1 cellular context compared by ENCODE assay signal in the genomic region with DNA sequence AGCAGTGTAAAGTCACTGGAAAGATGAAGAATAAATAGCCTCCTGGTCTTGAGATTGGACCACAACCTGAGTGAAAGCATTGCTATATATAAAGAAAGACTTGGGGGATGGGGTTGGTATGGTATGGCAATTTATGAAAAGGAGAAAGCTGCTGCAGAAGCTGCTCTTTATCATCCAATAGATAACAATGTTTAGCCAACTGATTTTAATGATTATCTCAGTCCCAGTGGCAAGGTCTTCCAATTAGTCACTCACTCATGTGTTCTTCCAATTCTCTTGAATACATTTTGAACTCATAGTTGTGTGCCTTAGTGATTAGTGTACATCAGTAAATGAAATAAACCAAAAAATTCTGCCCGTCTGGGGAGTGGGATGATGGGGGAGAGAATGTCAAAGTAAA.
TF ChIP-seq lines count a peak whose summit lies in the region.

No MANE protein-coding gene starts in this region.

TF ChIP-seq in A549, 52 proteins besides CTCF, POLR2A, EP300 and RAD21 (continued from another document):
- TF ChIP-seq, protein P1, sequence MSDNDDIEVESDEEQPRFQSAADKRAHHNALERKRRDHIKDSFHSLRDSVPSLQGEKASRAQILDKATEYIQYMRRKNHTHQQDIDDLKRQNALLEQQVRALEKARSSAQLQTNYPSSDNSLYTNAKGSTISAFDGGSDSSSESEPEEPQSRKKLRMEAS (IDR thresholded peaks at IDR 0.05), result no peak
- no peak for TF ChIP-seq TFCP2L1 (CRISPR knock-in tag; IDR thresholded peaks at IDR 0.05)
- TF ChIP-seq, protein P2, sequence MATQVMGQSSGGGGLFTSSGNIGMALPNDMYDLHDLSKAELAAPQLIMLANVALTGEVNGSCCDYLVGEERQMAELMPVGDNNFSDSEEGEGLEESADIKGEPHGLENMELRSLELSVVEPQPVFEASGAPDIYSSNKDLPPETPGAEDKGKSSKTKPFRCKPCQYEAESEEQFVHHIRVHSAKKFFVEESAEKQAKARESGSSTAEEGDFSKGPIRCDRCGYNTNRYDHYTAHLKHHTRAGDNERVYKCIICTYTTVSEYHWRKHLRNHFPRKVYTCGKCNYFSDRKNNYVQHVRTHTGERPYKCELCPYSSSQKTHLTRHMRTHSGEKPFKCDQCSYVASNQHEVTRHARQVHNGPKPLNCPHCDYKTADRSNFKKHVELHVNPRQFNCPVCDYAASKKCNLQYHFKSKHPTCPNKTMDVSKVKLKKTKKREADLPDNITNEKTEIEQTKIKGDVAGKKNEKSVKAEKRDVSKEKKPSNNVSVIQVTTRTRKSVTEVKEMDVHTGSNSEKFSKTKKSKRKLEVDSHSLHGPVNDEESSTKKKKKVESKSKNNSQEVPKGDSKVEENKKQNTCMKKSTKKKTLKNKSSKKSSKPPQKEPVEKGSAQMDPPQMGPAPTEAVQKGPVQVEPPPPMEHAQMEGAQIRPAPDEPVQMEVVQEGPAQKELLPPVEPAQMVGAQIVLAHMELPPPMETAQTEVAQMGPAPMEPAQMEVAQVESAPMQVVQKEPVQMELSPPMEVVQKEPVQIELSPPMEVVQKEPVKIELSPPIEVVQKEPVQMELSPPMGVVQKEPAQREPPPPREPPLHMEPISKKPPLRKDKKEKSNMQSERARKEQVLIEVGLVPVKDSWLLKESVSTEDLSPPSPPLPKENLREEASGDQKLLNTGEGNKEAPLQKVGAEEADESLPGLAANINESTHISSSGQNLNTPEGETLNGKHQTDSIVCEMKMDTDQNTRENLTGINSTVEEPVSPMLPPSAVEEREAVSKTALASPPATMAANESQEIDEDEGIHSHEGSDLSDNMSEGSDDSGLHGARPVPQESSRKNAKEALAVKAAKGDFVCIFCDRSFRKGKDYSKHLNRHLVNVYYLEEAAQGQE (IDR thresholded peaks at IDR 0.05), result no peak
- TF ChIP-seq RFX5 (IDR thresholded peaks at IDR 0.05), result no peak
- no peak for TF ChIP-seq SMC3 (IDR thresholded peaks at IDR 0.05)
- TF ChIP-seq KDM5A (IDR thresholded peaks at IDR 0.05), result no peak
- no peak for TF ChIP-seq CBX2 (IDR thresholded peaks at IDR 0.05; ENCODE audit: borderline replicate concordance, low read depth)
